Comparison of ENCODE assay signal across 1 cellular context in the genomic region with DNA sequence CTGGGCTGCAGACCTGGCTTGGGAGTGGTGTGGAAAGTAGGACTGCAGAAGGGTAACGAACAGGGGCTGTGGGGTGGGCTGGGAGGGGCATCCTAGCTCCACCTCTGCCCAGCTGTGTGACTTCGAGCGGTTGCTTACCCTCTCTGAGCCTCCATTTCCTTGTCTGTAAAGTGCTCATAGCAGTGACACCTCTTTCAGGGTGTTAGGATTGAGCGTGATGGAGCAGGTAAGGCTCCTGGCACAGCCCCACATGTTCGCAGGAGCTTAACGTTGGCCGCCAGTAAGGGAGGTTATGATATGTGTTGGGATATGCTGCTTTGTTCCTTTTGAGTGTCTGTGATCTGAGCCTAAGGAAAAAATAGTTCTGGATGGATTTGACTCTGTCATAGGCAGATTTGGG.
TF ChIP-seq lines count a peak whose summit lies in the region.

No MANE protein-coding gene starts in this region.

TF ChIP-seq in neural cell, 6 proteins besides CTCF, POLR2A, EP300 and RAD21 (continued from another document):
- TF ChIP-seq EZH2 (IDR thresholded peaks at IDR 0.05; ENCODE audit: borderline replicate concordance, insufficient read depth, low read length, poor library complexity, severe bottlenecking) (no peak), TAF1 (IDR thresholded peaks at IDR 0.05; ENCODE audit: low read depth) (no peak)
